ENCODE assay signal across 16 cellular contexts in the genomic region with DNA sequence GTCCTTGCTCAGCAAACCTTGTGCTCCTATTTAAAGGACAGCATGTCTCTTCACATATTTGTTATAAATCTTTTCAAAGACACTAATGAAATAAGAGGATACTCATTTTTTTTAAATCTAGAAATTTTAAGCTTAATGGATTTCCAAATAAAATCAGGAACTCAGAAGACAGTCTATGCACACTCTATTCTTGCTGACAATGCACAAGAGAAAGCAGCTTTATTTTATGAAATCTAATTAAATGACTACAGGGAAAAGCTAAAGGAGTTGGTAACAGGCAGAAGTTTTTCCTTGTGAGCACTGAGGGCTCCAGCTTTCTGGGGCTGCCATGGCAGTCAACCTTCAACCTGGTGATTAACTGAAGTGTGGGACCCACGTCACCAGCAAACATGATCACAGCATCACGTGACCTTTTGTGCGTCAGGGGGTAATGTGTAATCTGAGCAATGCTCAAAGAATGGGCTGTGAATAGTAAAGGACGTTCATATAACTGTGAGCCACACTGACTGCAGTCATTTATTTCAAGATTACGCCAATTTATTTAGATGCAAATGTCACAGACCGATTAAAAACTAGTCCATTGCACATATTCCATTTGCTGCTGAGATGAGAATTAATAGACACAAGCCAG. TPM values are rescaled to one million over a fixed set of nuclear protein-coding genes. Genes with fewer than 3 reads are reported as not detected.
DNase-seq lines count a peak whose midpoint lies in the region; FAIRE-seq and TF ChIP-seq lines count a peak whose summit lies in the region.
"Had no signal": no experiment of that assay in that cellular context is flagged by ENCODE, and none has a peak within 500 bp of the region (broad histone marks: within the 10 kb centered on the region; RNA-seq: fewer than 3 reads in every experiment).

No MANE protein-coding gene starts in this region.

- H3K27me3 ChIP-seq in breast epithelium: no peaks in the 10 kb centered on the region
- no peaks in the 10 kb centered on the region for H3K27me3 ChIP-seq in vagina
- H3K27me3 ChIP-seq: BE2C, sigmoid colon had no signal

- TF ChIP-seq CTCF in MCF 10A (IDR thresholded peaks at IDR 0.05; ENCODE audit: unreplicated experiment): no peak
- no peak for TF ChIP-seq CTCF in breast epithelium (IDR thresholded peaks at IDR 0.05)
- no peak for TF ChIP-seq CTCF in epithelial cell of esophagus (IDR thresholded peaks at IDR 0.05; ENCODE audit: insufficient read depth, low read depth, low read length, missing control alignments)
- TF ChIP-seq CTCF in vagina (IDR thresholded peaks at IDR 0.05): no peak

- H3K4me3 ChIP-seq in breast epithelium (no peak overlapping the region), epithelial cell of esophagus (ENCODE audit: low read length) (no peak overlapping the region), vagina (no peak overlapping the region)
- H3K4me3 ChIP-seq: sigmoid colon had no signal

- CTCF ChIA-PET in MCF 10A (lab: Yijun Ruan, JAX): interaction anchor here (0.6 to 1.7 kb wide), 3 partner anchors 9 to 55 kb away, joined by 3 to 5 read pairs (median 3); no protein-coding TSS in a partner anchor

- DNase-seq in MCF 10A (ENCODE audit: unreplicated experiment): peak; percentile 68
- DNase-seq in breast epithelium (ENCODE audit: low spot score in 2 of 2): no peak
- DNase-seq in NCI-H774 (lab: John Stamatoyannopoulos, UW): peak; percentile 8
- DNase-seq in epithelial cell of esophagus (ENCODE audit: low read depth): peak; percentile 67
- DNase-seq in urothelium cell line (ENCODE audit: low spot score): peak; percentile 19
- no peak for DNase-seq in activated CD4-positive, alpha-beta T cell treated with anti-CD3 and anti-CD28 coated beads for 4 hours
- no peak for DNase-seq in SW 1271 (lab: John Stamatoyannopoulos, UW)
- no peak for DNase-seq in vagina (ENCODE audit: extremely low spot score in 2 of 2)
- DNase-seq: activated CD8-positive, alpha-beta memory T cell treated with anti-CD3 and anti-CD28 coated beads, Interleukin-2, amount 10 ng/mL, durations not matched to agents 7 days and 5 days; BE2C; H7; midbrain; NCI-H1105 treated with DMSO at 0.1 percent for 48 hours; sigmoid colon; stimulated activated CD8-positive, alpha-beta memory T cell treated with anti-CD3 and anti-CD28 coated beads, Interleukin-4, amount 100 ng/mL, for 48 hours had no signal

- H3K4me1 Mint-ChIP-seq in MCF 10A (ENCODE audit: insufficient read depth, unreplicated experiment): no peaks in the 10 kb centered on the region

- no peak overlapping the region for H3K27ac Mint-ChIP-seq in MCF 10A (ENCODE audit: low read depth, unreplicated experiment)
- H3K27ac Mint-ChIP-seq: activated CD8-positive, alpha-beta memory T cell treated with anti-CD3 and anti-CD28 coated beads, Interleukin-2, amount 10 ng/mL, durations not matched to agents 7 days and 5 days had no signal

- no peaks in the 10 kb centered on the region for H3K9me3 Mint-ChIP-seq in MCF 10A (ENCODE audit: unreplicated experiment)

- H3K27me3 Mint-ChIP-seq in MCF 10A (ENCODE audit: insufficient read depth, unreplicated experiment): no peaks in the 10 kb centered on the region

- H3K4me1 ChIP-seq in breast epithelium (no peaks in the 10 kb centered on the region), vagina (no peaks in the 10 kb centered on the region)
- H3K4me1 ChIP-seq: BE2C, sigmoid colon had no signal

- no peak for FAIRE-seq in urothelium cell line (lab: Jason Lieb, UNC)
- FAIRE-seq: GM19239 had no signal

- POLR2A ChIA-PET in MCF 10A (lab: Yijun Ruan, JAX): no interaction called here

- TF ChIP-seq POLR2A in breast epithelium (IDR thresholded peaks at IDR 0.05) (no peak), vagina (IDR thresholded peaks at IDR 0.05) (no peak)

- H3K9me3 ChIP-seq in breast epithelium (no peaks in the 10 kb centered on the region), vagina (no peaks in the 10 kb centered on the region)
- H3K9me3 ChIP-seq: BE2C, sigmoid colon had no signal

- intact Hi-C loops in MCF 10A (cut with micrococcal nuclease): no loop called here
- intact Hi-C loops in breast epithelium (cut with DNase I; ENCODE audit: low total_unique reads): no loop called here
- intact Hi-C loops in vagina (cut with DNase I): no loop called here

- no peak overlapping the region for H3K27ac ChIP-seq in breast epithelium
- H3K27ac ChIP-seq in vagina: no peak overlapping the region
- H3K27ac ChIP-seq: sigmoid colon had no signal

- no TSS peak for BruUV-seq in MCF 10A (replicated peaks; lab: Mats Ljungman, UMichigan)

- no peaks in the 10 kb centered on the region for H3K36me3 Mint-ChIP-seq in MCF 10A (ENCODE audit: insufficient read depth, unreplicated experiment)
- H3K36me3 Mint-ChIP-seq: activated CD8-positive, alpha-beta memory T cell treated with anti-CD3 and anti-CD28 coated beads, Interleukin-2, amount 10 ng/mL, durations not matched to agents 7 days and 5 days had no signal

- no peaks in the 10 kb centered on the region for H3K36me3 ChIP-seq in breast epithelium
- H3K36me3 ChIP-seq in vagina: no peaks in the 10 kb centered on the region
- H3K36me3 ChIP-seq: BE2C, sigmoid colon had no signal

- no peak overlapping the region for H3K4me3 Mint-ChIP-seq in MCF 10A (ENCODE audit: unreplicated experiment)
- H3K4me3 Mint-ChIP-seq: activated CD8-positive, alpha-beta memory T cell treated with anti-CD3 and anti-CD28 coated beads, Interleukin-2, amount 10 ng/mL, durations not matched to agents 7 days and 5 days had no signal

RNA-seq across cellular contexts. Expression of gene DNER, which starts 11.5 kb away (rescaled TPM):
- total RNA-seq in MCF 10A (2022): 49.2 and 62.6 TPM in 2 replicates
- 1 to 10 TPM; 1.3 to 2.6 (median 1.6) TPM for total RNA-seq in breast epithelium
- total RNA-seq in vagina: 11.3 TPM
- total RNA-seq: activated CD8-positive, alpha-beta memory T cell treated with anti-CD3 and anti-CD28 coated beads, Interleukin-2, amount 10 ng/mL, durations not matched to agents 7 days and 5 days had no signal

Comparison
In these comparisons a context has a peak if more than half of its experiments do, and no peak if none do; other contexts are left out.
1. DNase-seq: peak in MCF 10A (single experiment), NCI-H774 (single experiment), epithelial cell of esophagus (single experiment) and urothelium cell line (single experiment); none in breast epithelium (0 of 2), activated CD4-positive, alpha-beta T cell treated with anti-CD3 and anti-CD28 coated beads for 4 hours (0 of 2), SW 1271 (0 of 2) and vagina (0 of 2).